Comparison of ENCODE assay signal across 1 cellular context in genomic region chr14:74302634-74303569, GRCh38.
TF ChIP-seq lines count a peak whose summit lies in the region.

ABCD4 (minus strand) TSS chr14:74302934; CDS start chr14:74302912, 22 bp downstream.

TF ChIP-seq in WTC11, 78 proteins besides CTCF, POLR2A, EP300 and RAD21 (continued from another document):
- TF ChIP-seq GABPB1 (CRISPR knock-in tag; IDR thresholded peaks at IDR 0.05) (peak; percentile 78), MXD4 (CRISPR knock-in tag; IDR thresholded peaks at IDR 0.05; ENCODE audit: borderline replicate concordance) (no peak), ZNF138 (CRISPR knock-in tag; conservative IDR thresholded peaks at IDR 0.05) (no peak; the same call in 1 of the 2 replicates), USF2 (CRISPR knock-in tag; IDR thresholded peaks at IDR 0.05) (0 out of 2 replicates have a peak, but pooled peaks have one; percentile 28), CBFB (CRISPR knock-in tag; IDR thresholded peaks at IDR 0.05; ENCODE audit: low read depth) (no peak), STAT6 (CRISPR knock-in tag; conservative IDR thresholded peaks at IDR 0.05; ENCODE audit: low read depth) (no peak), RELA (CRISPR knock-in tag; IDR thresholded peaks at IDR 0.05; ENCODE audit: borderline replicate concordance) (0 out of 2 replicates have a peak, but pooled peaks have one; percentile 69), ATF3 (CRISPR knock-in tag; conservative IDR thresholded peaks at IDR 0.05) (no peak), AFF4 (CRISPR knock-in tag; IDR thresholded peaks at IDR 0.05; ENCODE audit: borderline replicate concordance) (no peak), ZNF317 (CRISPR knock-in tag; IDR thresholded peaks at IDR 0.05; ENCODE audit: borderline replicate concordance, low read depth) (no peak; the same call in 1 of the 2 replicates), GRHL2 (CRISPR knock-in tag; IDR thresholded peaks at IDR 0.05; ENCODE audit: insufficient replicate concordance, severe bottlenecking) (no peak), ZNF423 (CRISPR knock-in tag; IDR thresholded peaks at IDR 0.05) (no peak), ZBTB21 (CRISPR knock-in tag; IDR thresholded peaks at IDR 0.05; ENCODE audit: borderline replicate concordance) (0 out of 2 replicates have a peak, but pooled peaks have one; percentile 29), KAT7 (CRISPR knock-in tag; IDR thresholded peaks at IDR 0.05; ENCODE audit: borderline replicate concordance) (peak; percentile 61; the same call in 1 of the 2 replicates), ZNF263 (CRISPR knock-in tag; IDR thresholded peaks at IDR 0.05; ENCODE audit: low read depth) (no peak), PRRX2 (CRISPR knock-in tag; IDR thresholded peaks at IDR 0.05) (peak; percentile 60; the same call in 1 of the 2 replicates), TCF7 (CRISPR knock-in tag; IDR thresholded peaks at IDR 0.05; ENCODE audit: low read depth) (no peak), JUN (CRISPR knock-in tag; IDR thresholded peaks at IDR 0.05) (no peak), SOX15 (CRISPR knock-in tag; IDR thresholded peaks at IDR 0.05) (no peak), OVOL2 (CRISPR knock-in tag; IDR thresholded peaks at IDR 0.05; ENCODE audit: borderline replicate concordance) (no peak), SMAD3 (CRISPR knock-in tag; IDR thresholded peaks at IDR 0.05; ENCODE audit: borderline replicate concordance) (peak; percentile 74; the same call in 1 of the 2 replicates), TP53 (CRISPR knock-in tag; IDR thresholded peaks at IDR 0.05) (no peak), FOXK1 (CRISPR knock-in tag; IDR thresholded peaks at IDR 0.05) (peak; percentile 72), ETV6 (CRISPR knock-in tag; IDR thresholded peaks at IDR 0.05) (peak; percentile 93), GTF2I (CRISPR knock-in tag; conservative IDR thresholded peaks at IDR 0.05) (peak; percentile 94), NFYB (CRISPR knock-in tag; conservative IDR thresholded peaks at IDR 0.05; ENCODE audit: low read depth) (no peak), NFATC4 (CRISPR knock-in tag; IDR thresholded peaks at IDR 0.05) (peak; percentile 79)
- TF ChIP-seq, protein P1, sequence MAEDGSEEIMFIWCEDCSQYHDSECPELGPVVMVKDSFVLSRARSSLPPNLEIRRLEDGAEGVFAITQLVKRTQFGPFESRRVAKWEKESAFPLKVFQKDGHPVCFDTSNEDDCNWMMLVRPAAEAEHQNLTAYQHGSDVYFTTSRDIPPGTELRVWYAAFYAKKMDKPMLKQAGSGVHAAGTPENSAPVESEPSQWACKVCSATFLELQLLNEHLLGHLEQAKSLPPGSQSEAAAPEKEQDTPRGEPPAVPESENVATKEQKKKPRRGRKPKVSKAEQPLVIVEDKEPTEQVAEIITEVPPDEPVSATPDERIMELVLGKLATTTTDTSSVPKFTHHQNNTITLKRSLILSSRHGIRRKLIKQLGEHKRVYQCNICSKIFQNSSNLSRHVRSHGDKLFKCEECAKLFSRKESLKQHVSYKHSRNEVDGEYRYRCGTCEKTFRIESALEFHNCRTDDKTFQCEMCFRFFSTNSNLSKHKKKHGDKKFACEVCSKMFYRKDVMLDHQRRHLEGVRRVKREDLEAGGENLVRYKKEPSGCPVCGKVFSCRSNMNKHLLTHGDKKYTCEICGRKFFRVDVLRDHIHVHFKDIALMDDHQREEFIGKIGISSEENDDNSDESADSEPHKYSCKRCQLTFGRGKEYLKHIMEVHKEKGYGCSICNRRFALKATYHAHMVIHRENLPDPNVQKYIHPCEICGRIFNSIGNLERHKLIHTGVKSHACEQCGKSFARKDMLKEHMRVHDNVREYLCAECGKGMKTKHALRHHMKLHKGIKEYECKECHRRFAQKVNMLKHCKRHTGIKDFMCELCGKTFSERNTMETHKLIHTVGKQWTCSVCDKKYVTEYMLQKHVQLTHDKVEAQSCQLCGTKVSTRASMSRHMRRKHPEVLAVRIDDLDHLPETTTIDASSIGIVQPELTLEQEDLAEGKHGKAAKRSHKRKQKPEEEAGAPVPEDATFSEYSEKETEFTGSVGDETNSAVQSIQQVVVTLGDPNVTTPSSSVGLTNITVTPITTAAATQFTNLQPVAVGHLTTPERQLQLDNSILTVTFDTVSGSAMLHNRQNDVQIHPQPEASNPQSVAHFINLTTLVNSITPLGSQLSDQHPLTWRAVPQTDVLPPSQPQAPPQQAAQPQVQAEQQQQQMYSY (CRISPR knock-in tag; IDR thresholded peaks at IDR 0.05) = 0 out of 2 replicates have a peak, but pooled peaks have one; percentile 30
- TF ChIP-seq, protein P2, sequence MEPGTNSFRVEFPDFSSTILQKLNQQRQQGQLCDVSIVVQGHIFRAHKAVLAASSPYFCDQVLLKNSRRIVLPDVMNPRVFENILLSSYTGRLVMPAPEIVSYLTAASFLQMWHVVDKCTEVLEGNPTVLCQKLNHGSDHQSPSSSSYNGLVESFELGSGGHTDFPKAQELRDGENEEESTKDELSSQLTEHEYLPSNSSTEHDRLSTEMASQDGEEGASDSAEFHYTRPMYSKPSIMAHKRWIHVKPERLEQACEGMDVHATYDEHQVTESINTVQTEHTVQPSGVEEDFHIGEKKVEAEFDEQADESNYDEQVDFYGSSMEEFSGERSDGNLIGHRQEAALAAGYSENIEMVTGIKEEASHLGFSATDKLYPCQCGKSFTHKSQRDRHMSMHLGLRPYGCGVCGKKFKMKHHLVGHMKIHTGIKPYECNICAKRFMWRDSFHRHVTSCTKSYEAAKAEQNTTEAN (CRISPR knock-in tag; IDR thresholded peaks at IDR 0.05) = no peak
- TF ChIP-seq, protein P3, sequence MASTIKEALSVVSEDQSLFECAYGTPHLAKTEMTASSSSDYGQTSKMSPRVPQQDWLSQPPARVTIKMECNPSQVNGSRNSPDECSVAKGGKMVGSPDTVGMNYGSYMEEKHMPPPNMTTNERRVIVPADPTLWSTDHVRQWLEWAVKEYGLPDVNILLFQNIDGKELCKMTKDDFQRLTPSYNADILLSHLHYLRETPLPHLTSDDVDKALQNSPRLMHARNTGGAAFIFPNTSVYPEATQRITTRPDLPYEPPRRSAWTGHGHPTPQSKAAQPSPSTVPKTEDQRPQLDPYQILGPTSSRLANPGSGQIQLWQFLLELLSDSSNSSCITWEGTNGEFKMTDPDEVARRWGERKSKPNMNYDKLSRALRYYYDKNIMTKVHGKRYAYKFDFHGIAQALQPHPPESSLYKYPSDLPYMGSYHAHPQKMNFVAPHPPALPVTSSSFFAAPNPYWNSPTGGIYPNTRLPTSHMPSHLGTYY (CRISPR knock-in tag; IDR thresholded peaks at IDR 0.05) = no peak
- TF ChIP-seq, protein P4, sequence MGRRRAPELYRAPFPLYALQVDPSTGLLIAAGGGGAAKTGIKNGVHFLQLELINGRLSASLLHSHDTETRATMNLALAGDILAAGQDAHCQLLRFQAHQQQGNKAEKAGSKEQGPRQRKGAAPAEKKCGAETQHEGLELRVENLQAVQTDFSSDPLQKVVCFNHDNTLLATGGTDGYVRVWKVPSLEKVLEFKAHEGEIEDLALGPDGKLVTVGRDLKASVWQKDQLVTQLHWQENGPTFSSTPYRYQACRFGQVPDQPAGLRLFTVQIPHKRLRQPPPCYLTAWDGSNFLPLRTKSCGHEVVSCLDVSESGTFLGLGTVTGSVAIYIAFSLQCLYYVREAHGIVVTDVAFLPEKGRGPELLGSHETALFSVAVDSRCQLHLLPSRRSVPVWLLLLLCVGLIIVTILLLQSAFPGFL (CRISPR knock-in tag; IDR thresholded peaks at IDR 0.05; ENCODE audit: borderline replicate concordance) = peak; percentile 84; the same call in 1 of the 2 replicates
- TF ChIP-seq, protein P5, sequence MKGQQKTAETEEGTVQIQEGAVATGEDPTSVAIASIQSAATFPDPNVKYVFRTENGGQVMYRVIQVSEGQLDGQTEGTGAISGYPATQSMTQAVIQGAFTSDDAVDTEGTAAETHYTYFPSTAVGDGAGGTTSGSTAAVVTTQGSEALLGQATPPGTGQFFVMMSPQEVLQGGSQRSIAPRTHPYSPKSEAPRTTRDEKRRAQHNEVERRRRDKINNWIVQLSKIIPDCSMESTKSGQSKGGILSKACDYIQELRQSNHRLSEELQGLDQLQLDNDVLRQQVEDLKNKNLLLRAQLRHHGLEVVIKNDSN (CRISPR knock-in tag; IDR thresholded peaks at IDR 0.05) = no peak
- TF ChIP-seq, protein P6, sequence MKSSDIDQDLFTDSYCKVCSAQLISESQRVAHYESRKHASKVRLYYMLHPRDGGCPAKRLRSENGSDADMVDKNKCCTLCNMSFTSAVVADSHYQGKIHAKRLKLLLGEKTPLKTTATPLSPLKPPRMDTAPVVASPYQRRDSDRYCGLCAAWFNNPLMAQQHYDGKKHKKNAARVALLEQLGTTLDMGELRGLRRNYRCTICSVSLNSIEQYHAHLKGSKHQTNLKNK (CRISPR knock-in tag; IDR thresholded peaks at IDR 0.05) = 0 out of 2 replicates have a peak, but pooled peaks have one; percentile 64
